Comparison of ENCODE assay signal across 31 cellular contexts in the genomic region with DNA sequence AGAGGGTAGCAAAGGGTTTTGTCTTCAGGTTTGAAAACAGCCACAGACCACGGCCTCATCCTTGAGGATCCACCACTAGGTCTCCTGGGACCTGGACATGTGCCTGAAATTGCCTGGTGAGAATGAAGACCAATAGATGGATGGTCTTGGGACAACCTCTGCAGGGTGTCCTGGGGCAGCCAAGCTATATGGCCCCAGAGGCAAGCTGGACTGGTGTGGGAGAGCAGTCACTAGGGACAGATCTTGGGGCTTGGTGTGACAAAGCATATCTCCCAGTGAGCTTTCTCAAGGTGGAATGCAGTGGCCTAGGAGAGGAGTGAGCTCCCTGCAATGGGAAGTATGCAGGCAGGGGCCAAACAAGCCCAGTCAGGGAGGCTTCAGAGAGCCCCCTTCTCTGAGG. TPM values are rescaled to one million over a fixed set of nuclear protein-coding genes. Genes with fewer than 3 reads are reported as not detected.
"Had no signal": no experiment of that assay in that cellular context is flagged by ENCODE, and none has a peak within 500 bp of the region (broad histone marks: within the 10 kb centered on the region; RNA-seq: fewer than 3 reads in every experiment).

No MANE protein-coding gene starts in this region.

- H3K27me3 ChIP-seq: breast epithelium, dorsolateral prefrontal cortex, gastrocnemius medialis, neutrophil, vagina had no signal

- H3K27ac ChIP-seq: breast epithelium, dorsolateral prefrontal cortex, gastrocnemius medialis, neutrophil, prostate gland, skin epidermis, thoracic aorta, vagina had no signal

- H3K9me3 Mint-ChIP-seq: activated CD4-positive, alpha-beta T cell treated with anti-CD3 and anti-CD28 coated beads, Interleukin-2, amount 10 ng/mL, durations not matched to agents 7 days and 5 days; activated CD8-positive, alpha-beta T cell treated with anti-CD3 and anti-CD28 coated beads for 36 hours; activated T-helper 2 cell treated with anti-CD3 and anti-CD28 coated beads, Interferon-gamma antibody, Interleukin-2, Interleukin-4, amounts not matched to agents 10 μg/mL and 5 μg/mL and 100 μg/mL, durations not matched to agents 14 hours and 24 hours and 36 hours; central memory CD8-positive, alpha-beta T cell; mesothelial cell of epicardium; naive B cell; nephron progenitor cell; stimulated activated effector memory CD8-positive, alpha-beta T cell treated with anti-CD3 and anti-CD28 coated beads, Interleukin-12 subunit alpha, Interleukin-12 subunit beta, amount 100 ng/mL, for 72 hours; stimulated activated naive CD8-positive, alpha-beta T cell treated with anti-CD3 and anti-CD28 coated beads, Interleukin-15, Interleukin-2, amounts not matched to agents 100 ng/mL and 50 ng/mL, for 24 hours had no signal

- H3K4me3 ChIP-seq: breast epithelium, dorsolateral prefrontal cortex, gastrocnemius medialis, prostate gland, skin epidermis, thoracic aorta, vagina had no signal

- H3K9me3 ChIP-seq: breast epithelium, gastrocnemius medialis, neutrophil, prostate gland, thoracic aorta, vagina had no signal

- H3K27ac Mint-ChIP-seq: activated CD4-positive, alpha-beta T cell treated with anti-CD3 and anti-CD28 coated beads, Interleukin-2, amount 10 ng/mL, durations not matched to agents 7 days and 5 days; activated CD8-positive, alpha-beta T cell treated with anti-CD3 and anti-CD28 coated beads for 36 hours; activated T-helper 2 cell treated with anti-CD3 and anti-CD28 coated beads, Interferon-gamma antibody, Interleukin-2, Interleukin-4, amounts not matched to agents 10 μg/mL and 5 μg/mL and 100 μg/mL, durations not matched to agents 14 hours and 24 hours and 36 hours; mesothelial cell of epicardium; nephron progenitor cell; stimulated activated effector memory CD8-positive, alpha-beta T cell treated with anti-CD3 and anti-CD28 coated beads, Interleukin-12 subunit alpha, Interleukin-12 subunit beta, amount 100 ng/mL, for 72 hours; stimulated activated naive CD8-positive, alpha-beta T cell treated with anti-CD3 and anti-CD28 coated beads, Interleukin-15, Interleukin-2, amounts not matched to agents 100 ng/mL and 50 ng/mL, for 24 hours had no signal

- H3K36me3 Mint-ChIP-seq: mesothelial cell of epicardium; naive B cell; stimulated activated effector memory CD8-positive, alpha-beta T cell treated with anti-CD3 and anti-CD28 coated beads, Interleukin-12 subunit alpha, Interleukin-12 subunit beta, amount 100 ng/mL, for 72 hours had no signal

- ATAC-seq: activated CD8-positive, alpha-beta T cell treated with anti-CD3 and anti-CD28 coated beads for 36 hours; gastrocnemius medialis; left colon; sciatic nerve; stimulated activated effector memory CD8-positive, alpha-beta T cell treated with anti-CD3 and anti-CD28 coated beads, Interleukin-12 subunit alpha, Interleukin-12 subunit beta, amount 100 ng/mL, for 72 hours had no signal

- H3K4me1 ChIP-seq: breast epithelium, prostate gland had no signal

- H3K27me3 Mint-ChIP-seq: activated CD4-positive, alpha-beta T cell treated with anti-CD3 and anti-CD28 coated beads, Interleukin-2, amount 10 ng/mL, durations not matched to agents 7 days and 5 days; activated CD8-positive, alpha-beta T cell treated with anti-CD3 and anti-CD28 coated beads for 36 hours; central memory CD8-positive, alpha-beta T cell; naive B cell; stimulated activated naive CD8-positive, alpha-beta T cell treated with anti-CD3 and anti-CD28 coated beads, Interleukin-15, Interleukin-2, amounts not matched to agents 100 ng/mL and 50 ng/mL, for 24 hours had no signal

- H3K4me3 Mint-ChIP-seq: activated CD4-positive, alpha-beta T cell treated with anti-CD3 and anti-CD28 coated beads, Interleukin-2, amount 10 ng/mL, durations not matched to agents 7 days and 5 days; activated CD8-positive, alpha-beta T cell treated with anti-CD3 and anti-CD28 coated beads for 36 hours; central memory CD8-positive, alpha-beta T cell; mesothelial cell of epicardium; naive B cell; nephron progenitor cell; stimulated activated effector memory CD8-positive, alpha-beta T cell treated with anti-CD3 and anti-CD28 coated beads, Interleukin-12 subunit alpha, Interleukin-12 subunit beta, amount 100 ng/mL, for 72 hours; stimulated activated naive CD8-positive, alpha-beta T cell treated with anti-CD3 and anti-CD28 coated beads, Interleukin-15, Interleukin-2, amounts not matched to agents 100 ng/mL and 50 ng/mL, for 24 hours had no signal

- H3K36me3 ChIP-seq: breast epithelium, gastrocnemius medialis, neutrophil, prostate gland, thoracic aorta, vagina had no signal

- DNase-seq: activated CD4-positive, alpha-beta T cell treated with anti-CD3 and anti-CD28 coated beads for 1 hour; activated CD4-positive, alpha-beta T cell treated with anti-CD3 and anti-CD28 coated beads, Interleukin-2, amount 10 ng/mL, durations not matched to agents 7 days and 5 days; activated CD8-positive, alpha-beta T cell treated with anti-CD3 and anti-CD28 coated beads for 36 hours; activated naive CD4-positive, alpha-beta T cell treated with Interleukin-2 at 50 U/mL for 16 hours; activated T-cell treated with anti-CD3 and anti-CD28 coated beads, Interleukin-2, amount 50 U/mL, for 48 hours; amygdala; effector memory CD4-positive, alpha-beta T cell; erythroblast; gastrocnemius medialis; hippocampal formation; left colon; naive B cell; nephron progenitor cell; retina; stimulated activated CD4-positive, alpha-beta T cell treated with anti-CD3 and anti-CD28 coated beads, Interleukin-4, amount 100 ng/mL, for 24 hours; T-helper 2 cell; trophoblast cell had no signal

RNA-seq across cellular contexts. Expression of a gene that starts 13.6 kb away (rescaled TPM):
- total RNA-seq: activated CD4-positive, alpha-beta T cell treated with anti-CD3 and anti-CD28 coated beads, Interleukin-2, amount 10 ng/mL, durations not matched to agents 7 days and 5 days; activated CD8-positive, alpha-beta T cell treated with anti-CD3 and anti-CD28 coated beads for 36 hours; activated T-helper 2 cell treated with anti-CD3 and anti-CD28 coated beads, Interferon-gamma antibody, Interleukin-2, Interleukin-4, amounts not matched to agents 10 μg/mL and 5 μg/mL and 100 μg/mL, durations not matched to agents 14 hours and 24 hours and 36 hours; osteocyte had no signal

RNA-seq across cellular contexts. Expression of a gene that starts 22.4 kb away (rescaled TPM):
- total RNA-seq: activated CD4-positive, alpha-beta T cell treated with anti-CD3 and anti-CD28 coated beads, Interleukin-2, amount 10 ng/mL, durations not matched to agents 7 days and 5 days had no signal
